ENCODE assay signal across 8 cellular contexts in genomic region chr19:40284251-40284500, GRCh38. TPM values are rescaled to one million over a fixed set of nuclear protein-coding genes. Genes with fewer than 3 reads are reported as not detected.
A peak's percentile ranks its signal among the peaks of the same experiment; 100 is the strongest.
DNase-seq lines count a peak whose midpoint lies in the region; ATAC-seq and TF ChIP-seq lines count a peak whose summit lies in the region.
"Had no signal": no experiment of that assay in that cellular context is flagged by ENCODE, and none has a peak within 500 bp of the region (broad histone marks: within the 10 kb centered on the region; RNA-seq: fewer than 3 reads in every experiment).

No MANE protein-coding gene starts in this region.

- H3K4me1 ChIP-seq in iPS-20b (ENCODE audit: insufficient read depth, low read length), result peaks cover 9% of the 10 kb centered on the region; the same call in 1 of the 2 replicates

- peak overlapping the region; percentile 98 for H3K9ac ChIP-seq in iPS-20b (ENCODE audit: low read depth, low read length)

- peak overlapping the region; percentile 72 for H3K27ac ChIP-seq in iPS-20b (ENCODE audit: low read length)

- no peaks in the 10 kb centered on the region for H3K9me3 Mint-ChIP-seq in HFFc6
- no peaks in the 10 kb centered on the region for H3K9me3 Mint-ChIP-seq in activated T-helper 2 cell treated with anti-CD3 and anti-CD28 coated beads, Interferon-gamma antibody, Interleukin-2, Interleukin-4, amounts not matched to agents 10 μg/mL and 5 μg/mL and 100 μg/mL, durations not matched to agents 14 hours and 24 hours and 36 hours
- H3K9me3 Mint-ChIP-seq in stimulated activated naive CD8-positive, alpha-beta T cell treated with anti-CD3 and anti-CD28 coated beads, Interleukin-15, amount 100 ng/mL, for 72 hours, result no peaks in the 10 kb centered on the region

- peak overlapping the region; percentile 99 for H3K4me3 ChIP-seq in iPS-20b (ENCODE audit: low read length)

- in situ Hi-C loops in GM13976 (cut with MboI; ENCODE audit: low sequenced_read_pairs, unreplicated experiment), result no loop called here

- DNase-seq in HFFc6, result no peak
- DNase-seq in activated T-helper 2 cell treated with anti-CD3 and anti-CD28 coated beads, Interferon-gamma antibody, Interleukin-2, Interleukin-4, amounts not matched to agents 10 μg/mL and 5 μg/mL and 100 μg/mL, durations not matched to agents 14 hours and 24 hours and 36 hours (ENCODE audit: low spot score), result no peak
- DNase-seq in stimulated activated naive CD8-positive, alpha-beta T cell treated with anti-CD3 and anti-CD28 coated beads, Interleukin-15, amount 100 ng/mL, for 72 hours, result no peak
- DNase-seq in GM13976 (ENCODE audit: low spot score), result no peak

- H3K36me3 ChIP-seq in iPS-20b (ENCODE audit: insufficient read depth, low read depth, low read length), result peaks cover 10% of the 10 kb centered on the region; the same call in 1 of the 2 replicates

- H3K4me3 Mint-ChIP-seq in HFFc6, result peak overlapping the region; percentile 93
- peak overlapping the region; percentile 89 for H3K4me3 Mint-ChIP-seq in activated T-helper 2 cell treated with anti-CD3 and anti-CD28 coated beads, Interferon-gamma antibody, Interleukin-2, Interleukin-4, amounts not matched to agents 10 μg/mL and 5 μg/mL and 100 μg/mL, durations not matched to agents 14 hours and 24 hours and 36 hours (ENCODE audit: low read depth)
- peak overlapping the region; percentile 85 to 93 for H3K4me3 Mint-ChIP-seq in stimulated activated naive CD8-positive, alpha-beta T cell treated with anti-CD3 and anti-CD28 coated beads, Interleukin-15, amount 100 ng/mL, for 72 hours

- no peaks in the 10 kb centered on the region; the same call in 1 of the 2 replicates for H3K27me3 Mint-ChIP-seq in HFFc6 (ENCODE audit: insufficient read depth)
- no peaks in the 10 kb centered on the region for H3K27me3 Mint-ChIP-seq in activated T-helper 2 cell treated with anti-CD3 and anti-CD28 coated beads, Interferon-gamma antibody, Interleukin-2, Interleukin-4, amounts not matched to agents 10 μg/mL and 5 μg/mL and 100 μg/mL, durations not matched to agents 14 hours and 24 hours and 36 hours (ENCODE audit: low read depth)
- H3K27me3 Mint-ChIP-seq in stimulated activated naive CD8-positive, alpha-beta T cell treated with anti-CD3 and anti-CD28 coated beads, Interleukin-15, amount 100 ng/mL, for 72 hours, result no peaks in the 10 kb centered on the region

- no peak for ATAC-seq in stimulated activated naive CD8-positive, alpha-beta T cell treated with anti-CD3 and anti-CD28 coated beads, Interleukin-15, amount 100 ng/mL, for 72 hours
- ATAC-seq in GM21786 (IDR thresholded peaks at IDR 0.05; ENCODE audit: unreplicated experiment) (no peak), GM21717 (IDR thresholded peaks at IDR 0.05; ENCODE audit: unreplicated experiment) (no peak)

- TF ChIP-seq CTCF in HFFc6 (IDR thresholded peaks at IDR 0.05) (no peak), GM13976 (IDR thresholded peaks at IDR 0.05; ENCODE audit: borderline replicate concordance, control extremely low read depth, extremely low read depth, insufficient read depth, missing control alignments) (no peak)

- H3K27ac Mint-ChIP-seq in HFFc6, result peak overlapping the region; percentile 88
- peak overlapping the region; percentile 93 for H3K27ac Mint-ChIP-seq in activated T-helper 2 cell treated with anti-CD3 and anti-CD28 coated beads, Interferon-gamma antibody, Interleukin-2, Interleukin-4, amounts not matched to agents 10 μg/mL and 5 μg/mL and 100 μg/mL, durations not matched to agents 14 hours and 24 hours and 36 hours
- peak overlapping the region; percentile 95 to 99 for H3K27ac Mint-ChIP-seq in stimulated activated naive CD8-positive, alpha-beta T cell treated with anti-CD3 and anti-CD28 coated beads, Interleukin-15, amount 100 ng/mL, for 72 hours

- H3K27me3 ChIP-seq in iPS-20b (ENCODE audit: insufficient read depth, low read length), result no peaks in the 10 kb centered on the region

- intact Hi-C loops in activated T-helper 2 cell treated with anti-CD3 and anti-CD28 coated beads, Interferon-gamma antibody, Interleukin-2, Interleukin-4, amounts not matched to agents 10 μg/mL and 5 μg/mL and 100 μg/mL, durations not matched to agents 14 hours and 24 hours and 36 hours (cut with micrococcal nuclease), result loop anchor here (10.0 kb wide), 2 partner anchors 321 to 521 kb away; partner anchors contain the start of gene LTBP4

- no peaks in the 10 kb centered on the region for H3K9me3 ChIP-seq in iPS-20b (ENCODE audit: insufficient read depth, low read depth, low read length)

- no peaks in the 10 kb centered on the region for H3K36me3 Mint-ChIP-seq in HFFc6 (ENCODE audit: low read depth)
- H3K36me3 Mint-ChIP-seq in activated T-helper 2 cell treated with anti-CD3 and anti-CD28 coated beads, Interferon-gamma antibody, Interleukin-2, Interleukin-4, amounts not matched to agents 10 μg/mL and 5 μg/mL and 100 μg/mL, durations not matched to agents 14 hours and 24 hours and 36 hours (ENCODE audit: low read depth), result peaks cover 5% of the 10 kb centered on the region

- H3K4me1 Mint-ChIP-seq in HFFc6 (ENCODE audit: low read depth), result peaks cover 42% of the 10 kb centered on the region
- peaks cover 36% of the 10 kb centered on the region for H3K4me1 Mint-ChIP-seq in activated T-helper 2 cell treated with anti-CD3 and anti-CD28 coated beads, Interferon-gamma antibody, Interleukin-2, Interleukin-4, amounts not matched to agents 10 μg/mL and 5 μg/mL and 100 μg/mL, durations not matched to agents 14 hours and 24 hours and 36 hours (ENCODE audit: low read depth)
- H3K4me1 Mint-ChIP-seq in stimulated activated naive CD8-positive, alpha-beta T cell treated with anti-CD3 and anti-CD28 coated beads, Interleukin-15, amount 100 ng/mL, for 72 hours, result peaks cover 70% of the 10 kb centered on the region

RNA-seq across cellular contexts. Expression of gene AKT2, which starts 1.0 kb away (rescaled TPM):
- 100 to 1,000 TPM; 128 to 133 (median 130) TPM for total RNA-seq in HFFc6 (2021; fragmentation: NEBNext Ultra II Directional; extraction: Animal tissue kit (Norgen Biotek cat#: 25700))
- total RNA-seq in activated T-helper 2 cell treated with anti-CD3 and anti-CD28 coated beads, Interferon-gamma antibody, Interleukin-2, Interleukin-4, amounts not matched to agents 10 μg/mL and 5 μg/mL and 100 μg/mL, durations not matched to agents 14 hours and 24 hours and 36 hours, result 148 and 149 TPM in 2 replicates

RNA-seq across cellular contexts. Expression of gene CCNP, which starts 57.7 kb away (rescaled TPM):
- total RNA-seq in HFFc6 (2021; fragmentation: NEBNext Ultra II Directional; extraction: Animal tissue kit (Norgen Biotek cat#: 25700)), result under 1 TPM in 3 of 6 experiments, not detected in 3; 0.22 to 0.33 (median 0.31) TPM
- total RNA-seq in activated T-helper 2 cell treated with anti-CD3 and anti-CD28 coated beads, Interferon-gamma antibody, Interleukin-2, Interleukin-4, amounts not matched to agents 10 μg/mL and 5 μg/mL and 100 μg/mL, durations not matched to agents 14 hours and 24 hours and 36 hours, result 0.25 TPM in 1 of 2 replicates, not detected in the other
- total RNA-seq: HT1080 had no signal
